In the genomic region with DNA sequence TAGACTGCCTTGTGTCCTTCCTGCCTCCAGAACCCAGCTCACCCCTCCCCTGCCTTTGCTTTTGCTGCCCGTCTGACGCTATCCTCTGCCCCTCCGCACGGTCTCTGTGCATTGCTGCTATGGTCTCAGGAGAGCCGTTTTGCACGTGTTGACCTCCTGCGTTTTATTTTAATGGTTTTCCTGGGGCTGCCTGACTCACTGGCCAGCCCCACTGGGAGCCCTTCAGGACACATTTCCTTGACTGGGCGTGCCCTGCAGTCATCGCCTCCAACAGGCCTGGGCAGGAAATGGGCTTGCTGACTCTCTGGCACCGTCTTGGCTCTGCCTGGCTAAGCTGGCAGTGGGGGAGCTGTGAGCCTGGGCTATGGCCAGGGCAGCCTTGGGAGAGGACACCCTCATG, we compare ENCODE assay signal across 12 cellular contexts. TPM values are rescaled to one million over a fixed set of nuclear protein-coding genes. Genes with fewer than 3 reads are reported as not detected.
DNase-seq lines count a peak whose midpoint lies in the region; ATAC-seq, FAIRE-seq and TF ChIP-seq lines count a peak whose summit lies in the region.
"Had no signal": no experiment of that assay in that cellular context is flagged by ENCODE, and none has a peak within 500 bp of the region (broad histone marks: within the 10 kb centered on the region; RNA-seq: fewer than 3 reads in every experiment).

No MANE protein-coding gene starts in this region.

- no peak overlapping the region for H3K27ac Mint-ChIP-seq in activated naive CD8-positive, alpha-beta T cell treated with anti-CD3 and anti-CD28 coated beads, Interleukin-2, amount 50 U/mL, for 24 hours
- H3K27ac Mint-ChIP-seq: activated CD4-positive, alpha-beta T cell treated with anti-CD3 and anti-CD28 coated beads, Interleukin-2, amount 10 ng/mL, durations not matched to agents 24 days and 14 days; mesothelial cell of epicardium had no signal

- H3K27me3 ChIP-seq in BE2C: no peaks in the 10 kb centered on the region
- H3K27me3 ChIP-seq in left lung: peaks cover 0 to 7% of the 10 kb centered on the region in 2 donors

- intact Hi-C loops in left lung (cut with DNase I): no loop called here

- FAIRE-seq in HTR-8/SVneo (lab: Jason Lieb, UNC): no peak

- TF ChIP-seq CTCF in BE2C (IDR thresholded peaks at IDR 0.05; ENCODE audit: low read depth, low read length): no peak
- no peak for TF ChIP-seq CTCF in left lung (IDR thresholded peaks at IDR 0.05)

- H3K36me3 Mint-ChIP-seq in activated naive CD8-positive, alpha-beta T cell treated with anti-CD3 and anti-CD28 coated beads, Interleukin-2, amount 50 U/mL, for 24 hours (ENCODE audit: low read depth): no peaks in the 10 kb centered on the region
- H3K36me3 Mint-ChIP-seq: mesothelial cell of epicardium had no signal

- H3K9me3 ChIP-seq in BE2C: no peaks in the 10 kb centered on the region
- peaks cover 0 to 8% of the 10 kb centered on the region in 2 donors for H3K9me3 ChIP-seq in left lung

- ATAC-seq in left lung (peak; percentile 42), HG02678 (IDR thresholded peaks at IDR 0.05; ENCODE audit: unreplicated experiment) (no peak)
- no peak for ATAC-seq in activated naive CD8-positive, alpha-beta T cell treated with anti-CD3 and anti-CD28 coated beads, Interleukin-2, amount 50 U/mL, for 24 hours

- no peak overlapping the region for H3K4me3 ChIP-seq in BE2C (ENCODE audit: low read depth, low read length)
- H3K4me3 ChIP-seq in left lung: no peak overlapping the region

- H3K36me3 ChIP-seq in BE2C (no peaks in the 10 kb centered on the region), left lung (no peaks in the 10 kb centered on the region)

- no peak overlapping the region for H3K4me3 Mint-ChIP-seq in activated naive CD8-positive, alpha-beta T cell treated with anti-CD3 and anti-CD28 coated beads, Interleukin-2, amount 50 U/mL, for 24 hours
- H3K4me3 Mint-ChIP-seq: activated CD4-positive, alpha-beta T cell treated with anti-CD3 and anti-CD28 coated beads, Interleukin-2, amount 10 ng/mL, durations not matched to agents 24 days and 14 days; central memory CD8-positive, alpha-beta T cell; mesothelial cell of epicardium had no signal

- H3K9me3 Mint-ChIP-seq in activated naive CD8-positive, alpha-beta T cell treated with anti-CD3 and anti-CD28 coated beads, Interleukin-2, amount 50 U/mL, for 24 hours: no peaks in the 10 kb centered on the region
- H3K9me3 Mint-ChIP-seq: activated CD4-positive, alpha-beta T cell treated with anti-CD3 and anti-CD28 coated beads, Interleukin-2, amount 10 ng/mL, durations not matched to agents 24 days and 14 days; central memory CD8-positive, alpha-beta T cell; mesothelial cell of epicardium had no signal

- peaks cover 4% of the 10 kb centered on the region for H3K27me3 Mint-ChIP-seq in activated naive CD8-positive, alpha-beta T cell treated with anti-CD3 and anti-CD28 coated beads, Interleukin-2, amount 50 U/mL, for 24 hours
- H3K27me3 Mint-ChIP-seq: activated CD4-positive, alpha-beta T cell treated with anti-CD3 and anti-CD28 coated beads, Interleukin-2, amount 10 ng/mL, durations not matched to agents 24 days and 14 days had no signal

- DNase-seq in BE2C (peak; percentile 54), HTR-8/SVneo (ENCODE audit: insufficient read length, low spot score) (peak; percentile 47), cerebellar nuclear complex (lab: John Stamatoyannopoulos, UW) (peak; percentile 68 to 81), left lung (no peak), NCI-H774 (lab: John Stamatoyannopoulos, UW) (no peak), RPMI8226 (no peak)
- no peak for DNase-seq in activated naive CD8-positive, alpha-beta T cell treated with anti-CD3 and anti-CD28 coated beads, Interleukin-2, amount 50 U/mL, for 24 hours
- DNase-seq: activated CD4-positive, alpha-beta T cell treated with anti-CD3 and anti-CD28 coated beads, Interleukin-2, amount 10 ng/mL, durations not matched to agents 24 days and 14 days; NCI-H526 had no signal

- H3K4me1 ChIP-seq in BE2C: peaks cover 20% of the 10 kb centered on the region
- H3K4me1 ChIP-seq in left lung: peaks cover 0 to 7% of the 10 kb centered on the region in 2 donors

- H3K4me1 Mint-ChIP-seq in activated naive CD8-positive, alpha-beta T cell treated with anti-CD3 and anti-CD28 coated beads, Interleukin-2, amount 50 U/mL, for 24 hours: no peaks in the 10 kb centered on the region
- H3K4me1 Mint-ChIP-seq: activated CD4-positive, alpha-beta T cell treated with anti-CD3 and anti-CD28 coated beads, Interleukin-2, amount 10 ng/mL, durations not matched to agents 24 days and 14 days; central memory CD8-positive, alpha-beta T cell; mesothelial cell of epicardium had no signal

- no peak overlapping the region for H3K27ac ChIP-seq in left lung

RNA-seq across cellular contexts. Expression of a gene that starts 17.9 kb away (rescaled TPM):
- 478 TPM for polyA plus RNA-seq in BE2C (2012; ENCODE audit: insufficient read depth, insufficient read length, low read depth)
- total RNA-seq in left lung: 10 to 100 TPM; 76.7 to 99.7 TPM

Comparison
In these comparisons a context has a peak if more than half of its experiments do, and no peak if none do; other contexts are left out.
1. DNase-seq: peak in BE2C (single experiment), HTR-8/SVneo (single experiment) and cerebellar nuclear complex (2 of 2); none in left lung (0 of 2), activated naive CD8-positive, alpha-beta T cell treated with anti-CD3 and anti-CD28 coated beads, Interleukin-2, amount 50 U/mL, for 24 hours (single experiment), NCI-H774 (single experiment) and RPMI8226 (single experiment).